ENCODE assay signal across 22 cellular contexts in genomic region chr11:78262710-78263109, GRCh38.
"Had no signal": no experiment of that assay in that cellular context is flagged by ENCODE, and none has a peak within 500 bp of the region (broad histone marks: within the 10 kb centered on the region; RNA-seq: fewer than 3 reads in every experiment).

No MANE protein-coding gene starts in this region.

- H3K4me3 Mint-ChIP-seq: activated CD4-positive, alpha-beta memory T cell treated with anti-CD3 and anti-CD28 coated beads for 36 hours; activated CD8-positive, alpha-beta memory T cell treated with anti-CD3 and anti-CD28 coated beads, Interleukin-2, amount 10 ng/mL, durations not matched to agents 7 days and 5 days; activated naive CD4-positive, alpha-beta T cell treated with anti-CD3 and anti-CD28 coated beads for 36 hours; central memory CD8-positive, alpha-beta T cell; stimulated activated naive CD8-positive, alpha-beta T cell treated with anti-CD3 and anti-CD28 coated beads, Interleukin-15, amount 100 ng/mL, for 72 hours; T-helper 2 cell treated with Interferon-gamma antibody and Interleukin-4, amounts not matched to agents 5 μg/mL and 100 μg/mL, for 36 hours; type B pancreatic cell had no signal

- H3K4me3 ChIP-seq: coronary artery, gastrocnemius medialis, lower lobe of right lung, right atrium auricular region, SK-N-MC had no signal

- H3K27me3 ChIP-seq: brain microvascular endothelial cell, gastrocnemius medialis, right atrium auricular region had no signal

- H3K27me3 Mint-ChIP-seq: activated CD4-positive, alpha-beta memory T cell treated with anti-CD3 and anti-CD28 coated beads for 36 hours; activated CD8-positive, alpha-beta memory T cell treated with anti-CD3 and anti-CD28 coated beads, Interleukin-2, amount 10 ng/mL, durations not matched to agents 7 days and 5 days; progenitor cell of endocrine pancreas; stimulated activated naive CD8-positive, alpha-beta T cell treated with anti-CD3 and anti-CD28 coated beads, Interleukin-15, amount 100 ng/mL, for 72 hours; type B pancreatic cell had no signal

- DNase-seq: activated CD4-positive, alpha-beta memory T cell treated with anti-CD3 and anti-CD28 coated beads for 36 hours; activated CD4-positive, alpha-beta T cell treated with anti-CD3 and anti-CD28 coated beads for 4 hours; activated CD8-positive, alpha-beta memory T cell treated with anti-CD3 and anti-CD28 coated beads, Interleukin-2, amount 10 ng/mL, durations not matched to agents 7 days and 5 days; activated naive CD4-positive, alpha-beta T cell treated with anti-CD3 and anti-CD28 coated beads for 36 hours; aorta; brain microvascular endothelial cell; gastrocnemius medialis; left cardiac atrium; lower lobe of right lung; midbrain; stimulated activated CD4-positive, alpha-beta T cell treated with anti-CD3 and anti-CD28 coated beads, Interleukin-15, amount 100 ng/mL, for 24 hours; stimulated activated CD4-positive, alpha-beta T cell treated with anti-CD3 and anti-CD28 coated beads, Interleukin-2, amount 100 ng/mL, for 48 hours; stimulated activated naive CD8-positive, alpha-beta T cell treated with anti-CD3 and anti-CD28 coated beads, Interleukin-15, amount 100 ng/mL, for 72 hours had no signal

- FAIRE-seq: TTC549 had no signal

- ATAC-seq: activated CD8-positive, alpha-beta memory T cell treated with anti-CD3 and anti-CD28 coated beads, Interleukin-2, amount 10 ng/mL, durations not matched to agents 7 days and 5 days; gastrocnemius medialis; left cardiac atrium; lower lobe of right lung; stimulated activated naive CD8-positive, alpha-beta T cell treated with anti-CD3 and anti-CD28 coated beads, Interleukin-15, amount 100 ng/mL, for 72 hours had no signal

- H3K4me1 Mint-ChIP-seq: central memory CD8-positive, alpha-beta T cell had no signal

- H3K27ac Mint-ChIP-seq: activated CD4-positive, alpha-beta memory T cell treated with anti-CD3 and anti-CD28 coated beads for 36 hours; activated CD8-positive, alpha-beta memory T cell treated with anti-CD3 and anti-CD28 coated beads, Interleukin-2, amount 10 ng/mL, durations not matched to agents 7 days and 5 days; activated naive CD4-positive, alpha-beta T cell treated with anti-CD3 and anti-CD28 coated beads for 36 hours; activated T-helper 2 cell treated with anti-CD3 and anti-CD28 coated beads, Interferon-gamma antibody, Interleukin-2, Interleukin-4, amounts not matched to agents 10 μg/mL and 5 μg/mL and 100 μg/mL, durations not matched to agents 14 hours and 24 hours and 36 hours; progenitor cell of endocrine pancreas; stimulated activated naive CD8-positive, alpha-beta T cell treated with anti-CD3 and anti-CD28 coated beads, Interleukin-15, amount 100 ng/mL, for 72 hours; T-helper 2 cell treated with Interferon-gamma antibody and Interleukin-4, amounts not matched to agents 5 μg/mL and 100 μg/mL, for 36 hours; type B pancreatic cell had no signal

- H3K36me3 Mint-ChIP-seq: activated CD8-positive, alpha-beta memory T cell treated with anti-CD3 and anti-CD28 coated beads, Interleukin-2, amount 10 ng/mL, durations not matched to agents 7 days and 5 days had no signal

- H3K9me3 ChIP-seq: gastrocnemius medialis, lower lobe of right lung, right atrium auricular region had no signal

- H3K27ac ChIP-seq: brain microvascular endothelial cell, lower lobe of right lung, right atrium auricular region, SK-N-MC had no signal

- H3K36me3 ChIP-seq: brain microvascular endothelial cell, gastrocnemius medialis, lower lobe of right lung, right atrium auricular region had no signal

- H3K9me3 Mint-ChIP-seq: activated CD4-positive, alpha-beta memory T cell treated with anti-CD3 and anti-CD28 coated beads for 36 hours; activated naive CD4-positive, alpha-beta T cell treated with anti-CD3 and anti-CD28 coated beads for 36 hours; activated T-helper 2 cell treated with anti-CD3 and anti-CD28 coated beads, Interferon-gamma antibody, Interleukin-2, Interleukin-4, amounts not matched to agents 10 μg/mL and 5 μg/mL and 100 μg/mL, durations not matched to agents 14 hours and 24 hours and 36 hours; central memory CD8-positive, alpha-beta T cell; stimulated activated naive CD8-positive, alpha-beta T cell treated with anti-CD3 and anti-CD28 coated beads, Interleukin-15, amount 100 ng/mL, for 72 hours; T-helper 2 cell treated with Interferon-gamma antibody and Interleukin-4, amounts not matched to agents 5 μg/mL and 100 μg/mL, for 36 hours; type B pancreatic cell had no signal
